8 cellular contexts compared by ENCODE assay signal in the genomic region with DNA sequence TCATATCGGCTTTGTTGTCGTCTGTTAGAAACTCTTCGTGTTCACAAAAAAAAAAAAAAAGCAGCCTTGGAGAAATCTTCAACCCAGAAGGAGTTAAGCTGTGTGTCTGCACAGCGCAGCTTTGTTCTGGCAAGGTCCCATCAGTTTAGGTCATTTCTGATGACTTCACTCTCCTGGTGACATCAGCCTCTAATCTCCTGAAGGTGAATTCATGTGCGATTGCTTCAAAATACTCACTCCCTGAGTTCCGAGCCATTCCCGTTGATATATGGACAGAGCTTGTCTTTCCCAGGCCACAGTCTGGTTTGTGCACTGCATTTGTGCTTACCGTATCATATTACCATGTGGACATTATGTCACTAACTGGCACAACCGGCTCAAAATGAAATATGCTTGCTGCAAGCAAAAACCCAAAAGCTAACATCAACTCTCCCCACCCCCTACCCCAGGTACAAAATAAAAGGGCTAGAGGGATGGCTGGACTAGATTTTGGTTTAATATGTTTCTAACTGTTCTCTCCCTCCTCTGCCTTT.
DNase-seq lines count a peak whose midpoint lies in the region; ATAC-seq and TF ChIP-seq lines count a peak whose summit lies in the region.

No MANE protein-coding gene starts in this region.

- peaks cover 4% of the 10 kb centered on the region for H3K4me1 ChIP-seq in foreskin keratinocyte

- intact Hi-C loops in sciatic nerve (cut with DNase I) = no loop called here

- H3K27ac ChIP-seq in foreskin keratinocyte = no peak overlapping the region

- H3K4me3 Mint-ChIP-seq in activated T-cell treated with anti-CD3 and anti-CD28 coated beads, Interleukin-2, amount 50 U/mL, for 4 hours = no peak overlapping the region

- peaks cover 10% of the 10 kb centered on the region for H3K27me3 ChIP-seq in foreskin keratinocyte

- ATAC-seq in foreskin keratinocyte = no peak
- ATAC-seq in sciatic nerve = peak; percentile 74
- ATAC-seq in GM18907 (IDR thresholded peaks at IDR 0.05; ENCODE audit: unreplicated experiment) = no peak
- no peak for ATAC-seq in stimulated activated naive CD8-positive, alpha-beta T cell treated with anti-CD3 and anti-CD28 coated beads, Interleukin-15, Interleukin-2, amounts not matched to agents 100 U/mL and 50 U/mL, for 24 hours
- ATAC-seq in activated T-cell treated with anti-CD3 and anti-CD28 coated beads, Interleukin-2, amount 50 U/mL, for 4 hours = no peak

- H3K4me1 Mint-ChIP-seq in activated T-cell treated with anti-CD3 and anti-CD28 coated beads, Interleukin-2, amount 50 U/mL, for 4 hours (ENCODE audit: low read depth) = peaks cover 54% of the 10 kb centered on the region

- H3K36me3 Mint-ChIP-seq in activated T-cell treated with anti-CD3 and anti-CD28 coated beads, Interleukin-2, amount 50 U/mL, for 4 hours (ENCODE audit: insufficient read depth) = no peaks in the 10 kb centered on the region

- no peak for TF ChIP-seq CTCF in foreskin keratinocyte (conservative IDR thresholded peaks at IDR 0.05)
- no peak for TF ChIP-seq CTCF in GM10266 (IDR thresholded peaks at IDR 0.05; ENCODE audit: control insufficient read depth, insufficient read depth, low read depth, missing control alignments)

- H3K27me3 Mint-ChIP-seq in activated T-cell treated with anti-CD3 and anti-CD28 coated beads, Interleukin-2, amount 50 U/mL, for 4 hours (ENCODE audit: low read depth) = no peaks in the 10 kb centered on the region

- DNase-seq in GM04503 (ENCODE audit: low read depth) = peak; percentile 46
- DNase-seq in RPMI7951 (ENCODE audit: low read depth) = peak; percentile 68
- peak; percentile 34 to 64 for DNase-seq in foreskin keratinocyte
- DNase-seq in sciatic nerve (ENCODE audit: low spot score) = no peak
- DNase-seq in stimulated activated naive CD8-positive, alpha-beta T cell treated with anti-CD3 and anti-CD28 coated beads, Interleukin-15, Interleukin-2, amounts not matched to agents 100 U/mL and 50 U/mL, for 24 hours = no peak
- DNase-seq in GM10266 (ENCODE audit: extremely low spot score) = no peak
- no peak for DNase-seq in activated T-cell treated with anti-CD3 and anti-CD28 coated beads, Interleukin-2, amount 50 U/mL, for 4 hours

- H3K9me3 Mint-ChIP-seq in activated T-cell treated with anti-CD3 and anti-CD28 coated beads, Interleukin-2, amount 50 U/mL, for 4 hours = no peaks in the 10 kb centered on the region

Comparison
In these comparisons a context has a peak if more than half of its experiments do, and no peak if none do; other contexts are left out.
1. DNase-seq: peak in GM04503 (single experiment), RPMI7951 (single experiment) and foreskin keratinocyte (2 of 2); none in sciatic nerve (single experiment), stimulated activated naive CD8-positive, alpha-beta T cell treated with anti-CD3 and anti-CD28 coated beads, Interleukin-15, Interleukin-2, amounts not matched to agents 100 U/mL and 50 U/mL, for 24 hours (single experiment), GM10266 (single experiment) and activated T-cell treated with anti-CD3 and anti-CD28 coated beads, Interleukin-2, amount 50 U/mL, for 4 hours (single experiment).